Comparison of ENCODE assay signal across 15 cellular contexts in the genomic region with DNA sequence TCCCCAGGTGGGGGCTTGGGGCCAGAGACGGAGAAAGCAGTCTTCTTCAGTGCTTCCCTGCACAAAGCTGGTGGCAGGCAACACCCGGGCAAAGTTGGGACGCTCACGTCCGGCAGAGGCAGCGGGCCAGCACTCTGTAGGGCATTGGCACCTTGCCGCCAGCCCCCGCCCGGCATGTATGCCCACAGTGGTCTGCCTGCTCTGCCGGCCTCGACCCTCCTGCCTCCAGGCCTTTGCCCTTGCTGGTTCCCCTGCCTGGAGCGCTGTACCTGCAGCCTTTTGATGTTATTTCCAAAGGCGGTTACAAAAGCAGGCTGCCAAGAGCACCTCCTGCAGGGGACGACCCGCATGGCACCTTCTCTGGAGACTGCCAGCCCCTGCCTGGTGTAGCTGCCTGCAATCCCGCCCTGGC. TPM values are rescaled to one million over a fixed set of nuclear protein-coding genes. Genes with fewer than 3 reads are reported as not detected.
DNase-seq lines count a peak whose midpoint lies in the region; ATAC-seq and TF ChIP-seq lines count a peak whose summit lies in the region.
"Had no signal": no experiment of that assay in that cellular context is flagged by ENCODE, and none has a peak within 500 bp of the region (broad histone marks: within the 10 kb centered on the region; RNA-seq: fewer than 3 reads in every experiment).

No MANE protein-coding gene starts in this region.

- DNase-seq in DMS53 (lab: John Stamatoyannopoulos, UW) (peak; percentile 20), DMS53 treated with DMSO at 0.1 percent for 48 hours (lab: John Stamatoyannopoulos, UW; ENCODE audit: unreplicated experiment) (no peak), OCI-LY7 (ENCODE audit: low spot score) (no peak), epithelial cell of proximal tubule (ENCODE audit: low read depth) (no peak), posterior vena cava (ENCODE audit: low spot score) (peak; percentile 72), ecto neural progenitor cell (ENCODE audit: low spot score) (no peak)
- DNase-seq in stimulated activated CD8-positive, alpha-beta memory T cell treated with anti-CD3 and anti-CD28 coated beads, Interleukin-4, amount 100 ng/mL, for 48 hours: no peak
- DNase-seq: 8988T; activated naive CD8-positive, alpha-beta T cell treated with anti-CD3 and anti-CD28 coated beads, Interleukin-2, amount 50 U/mL, for 24 hours; gastrocnemius medialis; HCEC 1CT; NCI-H446 treated with DMSO at 0.1 percent for 48 hours; occipital lobe had no signal

- no peaks in the 10 kb centered on the region for H3K36me3 ChIP-seq in OCI-LY7 (ENCODE audit: insufficient read depth, low read length)
- H3K36me3 ChIP-seq: gastrocnemius medialis, left lung had no signal

- no peak for ATAC-seq in GM19455 (IDR thresholded peaks at IDR 0.05; ENCODE audit: unreplicated experiment)
- ATAC-seq: activated naive CD8-positive, alpha-beta T cell treated with anti-CD3 and anti-CD28 coated beads, Interleukin-2, amount 50 U/mL, for 24 hours; gastrocnemius medialis; left lung had no signal

- H3K9me3 ChIP-seq in OCI-LY7 (ENCODE audit: low read length): no peaks in the 10 kb centered on the region
- H3K9me3 ChIP-seq: gastrocnemius medialis, left lung had no signal

- H3K4me2 ChIP-seq in OCI-LY7 (ENCODE audit: low read length): no peak overlapping the region

- no peaks in the 10 kb centered on the region for H3K79me2 ChIP-seq in OCI-LY7 (ENCODE audit: insufficient read depth, low read depth, low read length)

- H4K20me1 ChIP-seq in OCI-LY7 (ENCODE audit: insufficient read depth, low read length): no peaks in the 10 kb centered on the region

- no peak overlapping the region for H3K27ac ChIP-seq in OCI-LY7 (ENCODE audit: low read depth, low read length, poor library complexity, severe bottlenecking)
- H3K27ac ChIP-seq: gastrocnemius medialis, left lung had no signal

- H3K9me2 ChIP-seq in OCI-LY7 (ENCODE audit: insufficient read depth, low read length): no peaks in the 10 kb centered on the region

- CTCF ChIA-PET in OCI-LY7 (lab: Charles Lee; ENCODE audit: unreplicated experiment): no interaction called here

- intact Hi-C loops in OCI-LY7 (cut with micrococcal nuclease; ENCODE audit: unreplicated experiment) (no loop called here), posterior vena cava (cut with DNase I) (loop anchor here in 1 of 2 donors (5.0 kb wide), 1 partner anchor 232 kb away; no protein-coding TSS in a partner anchor)

- no peak overlapping the region for H2AFZ ChIP-seq in OCI-LY7 (ENCODE audit: low read length)

- 0 out of 2 replicates have a peak, but pooled peaks have one; percentile 27 for TF ChIP-seq CTCF in OCI-LY7 (conservative IDR thresholded peaks at IDR 0.05; ENCODE audit: low read length)
- TF ChIP-seq CTCF in epithelial cell of proximal tubule (conservative IDR thresholded peaks at IDR 0.05; ENCODE audit: low read depth, low read length): peak; percentile 21

- no TSS peak for BruUV-seq in OCI-LY7 (replicated peaks; lab: Mats Ljungman, UMichigan)

- H3K4me1 ChIP-seq in OCI-LY7 (ENCODE audit: insufficient read depth, low read length, poor library complexity, severe bottlenecking): no peaks in the 10 kb centered on the region
- H3K4me1 ChIP-seq: gastrocnemius medialis had no signal

- POLR2A ChIA-PET in OCI-LY7 (lab: Charles Lee): no interaction called here

- H3K4me3 ChIP-seq in OCI-LY7 (ENCODE audit: low read depth, low read length, poor library complexity, severe bottlenecking) (no peak overlapping the region), epithelial cell of proximal tubule (ENCODE audit: low read depth, low read length) (no peak overlapping the region)
- H3K4me3 ChIP-seq: gastrocnemius medialis, left lung had no signal

RNA-seq across cellular contexts. Expression of gene SHISAL1, which starts 56.5 kb away (rescaled TPM):
- not detected in 2 replicates for total RNA-seq in OCI-LY7 (2014; rRNA removed; shearing (Covaris generic))
- total RNA-seq in OCI-LY7 (2022): not detected in 2 replicates
- not detected in 2 replicates for total RNA-seq in epithelial cell of proximal tubule
- 10 to 100 TPM in 1 of 2 donors, 1 to 10 TPM in 1; 9.8 to 12.7 TPM for total RNA-seq in posterior vena cava

Comparison
In these comparisons a context has a peak if more than half of its experiments do, and no peak if none do; other contexts are left out.
1. DNase-seq: peak in DMS53 (single experiment) and posterior vena cava (single experiment); none in DMS53 treated with DMSO at 0.1 percent for 48 hours (single experiment), OCI-LY7 (single experiment), epithelial cell of proximal tubule (single experiment), stimulated activated CD8-positive, alpha-beta memory T cell treated with anti-CD3 and anti-CD28 coated beads, Interleukin-4, amount 100 ng/mL, for 48 hours (single experiment) and ecto neural progenitor cell (single experiment).
2. RNA of gene SHISAL1, which starts 56.5 kb away (total RNA-seq): 9.8 to 12.7 TPM in posterior vena cava; not detected in OCI-LY7 and not detected in epithelial cell of proximal tubule; every median in the first group is over 10 times any median in the second.